Comparison of ENCODE assay signal across 18 cellular contexts in genomic region chr10:3747248-3747960, GRCh38. TPM values are rescaled to one million over a fixed set of nuclear protein-coding genes. Genes with fewer than 3 reads are reported as not detected.
DNase-seq lines count a peak whose midpoint lies in the region; ATAC-seq and TF ChIP-seq lines count a peak whose summit lies in the region.
"Had no signal": no experiment of that assay in that cellular context is flagged by ENCODE, and none has a peak within 500 bp of the region (broad histone marks: within the 10 kb centered on the region; RNA-seq: fewer than 3 reads in every experiment).

No MANE protein-coding gene starts in this region.

- H3K27ac ChIP-seq in right atrium auricular region (peak overlapping the region; percentile 79 to 90), prostate gland (peak overlapping the region; percentile 1 to 45)
- H3K27ac ChIP-seq in CD8-positive, alpha-beta T cell (ENCODE audit: low read depth, low read length) = no peak overlapping the region
- H3K27ac ChIP-seq: cardiac muscle cell had no signal

- H3K4me3 Mint-ChIP-seq in CD8-positive, alpha-beta T cell = no peak overlapping the region
- H3K4me3 Mint-ChIP-seq: activated naive CD8-positive, alpha-beta T cell treated with anti-CD3 and anti-CD28 coated beads, Interleukin-2, amount 10 ng/mL, durations not matched to agents 7 days and 5 days; activated T-cell treated with anti-CD3 and anti-CD28 coated beads, Interleukin-2, amount 50 U/mL, for 24 hours; endodermal cell; immature natural killer cell; T-helper 17 cell had no signal

- H3K4me1 Mint-ChIP-seq in CD8-positive, alpha-beta T cell (ENCODE audit: low read depth) = no peaks in the 10 kb centered on the region
- H3K4me1 Mint-ChIP-seq: immature natural killer cell had no signal

- TF ChIP-seq POLR2A in prostate gland (IDR thresholded peaks at IDR 0.05) = no peak

- no peak overlapping the region for H3K27ac Mint-ChIP-seq in CD8-positive, alpha-beta T cell
- H3K27ac Mint-ChIP-seq: activated naive CD8-positive, alpha-beta T cell treated with anti-CD3 and anti-CD28 coated beads, Interleukin-2, amount 10 ng/mL, durations not matched to agents 7 days and 5 days; activated T-cell treated with anti-CD3 and anti-CD28 coated beads, Interleukin-2, amount 50 U/mL, for 24 hours; endodermal cell; immature natural killer cell; T-helper 17 cell had no signal

- H3K9me3 Mint-ChIP-seq in CD8-positive, alpha-beta T cell = no peaks in the 10 kb centered on the region
- H3K9me3 Mint-ChIP-seq: activated T-cell treated with anti-CD3 and anti-CD28 coated beads, Interleukin-2, amount 50 U/mL, for 24 hours; endodermal cell; immature natural killer cell had no signal

- intact Hi-C loops in Right ventricle myocardium inferior (cut with DNase I) = loop anchor here (5.0 kb wide), 1 partner anchor 235 kb away; no protein-coding TSS in a partner anchor
- intact Hi-C loops in cardiac septum (cut with DNase I) = no loop called here
- intact Hi-C loops in prostate gland (cut with DNase I) = loop anchor here (5.0 kb wide), 2 partner anchors 35 to 750 kb away; no protein-coding TSS in a partner anchor
- intact Hi-C loops in CD8-positive, alpha-beta T cell (cut with DNase I, micrococcal nuclease) = no loop called here

- WGBS in prostate gland = 67% methylated on average over 27 of the region's 27 CpGs

- POLR2A ChIA-PET in CD8-positive, alpha-beta T cell (lab: Charles Lee) = no interaction called here

- no peaks in the 10 kb centered on the region for H3K36me3 Mint-ChIP-seq in CD8-positive, alpha-beta T cell
- H3K36me3 Mint-ChIP-seq: activated naive CD8-positive, alpha-beta T cell treated with anti-CD3 and anti-CD28 coated beads, Interleukin-2, amount 10 ng/mL, durations not matched to agents 7 days and 5 days; immature natural killer cell had no signal

- ATAC-seq in Right ventricle myocardium inferior = peak; percentile 36
- no peak for ATAC-seq in CD8-positive, alpha-beta T cell
- no peak for ATAC-seq in GM18520 (IDR thresholded peaks at IDR 0.05; ENCODE audit: unreplicated experiment)
- ATAC-seq: T-helper 17 cell had no signal

- H3K27me3 ChIP-seq in right atrium auricular region = no peaks in the 10 kb centered on the region
- H3K27me3 ChIP-seq in prostate gland (replicated peaks; ENCODE audit: insufficient read depth) = no peaks in the 10 kb centered on the region
- H3K27me3 ChIP-seq in CD8-positive, alpha-beta T cell (ENCODE audit: insufficient read depth, low read length) = no peaks in the 10 kb centered on the region

- CTCF ChIA-PET in CD8-positive, alpha-beta T cell (lab: Charles Lee) = interaction anchor here (0.8 kb wide), 1 partner anchor 34 kb away, joined by 4 read pairs; no protein-coding TSS in a partner anchor

- no peaks in the 10 kb centered on the region for H3K9me3 ChIP-seq in right atrium auricular region
- H3K9me3 ChIP-seq in prostate gland = no peaks in the 10 kb centered on the region
- H3K9me3 ChIP-seq in CD8-positive, alpha-beta T cell (ENCODE audit: low read length) = no peaks in the 10 kb centered on the region

- TF ChIP-seq CTCF in right atrium auricular region (IDR thresholded peaks at IDR 0.05) (no peak), prostate gland (IDR thresholded peaks at IDR 0.05) (no peak)
- no peak for TF ChIP-seq CTCF in CD8-positive, alpha-beta T cell (IDR thresholded peaks at IDR 0.05)

- H3K4me3 ChIP-seq in right atrium auricular region (peak overlapping the region in 1 of 2 donors; percentile 18), prostate gland (no peak overlapping the region)
- no peak overlapping the region for H3K4me3 ChIP-seq in CD8-positive, alpha-beta T cell (ENCODE audit: low read depth, low read length)
- H3K4me3 ChIP-seq: cardiac muscle cell had no signal

- H3K36me3 ChIP-seq in right atrium auricular region (no peaks in the 10 kb centered on the region), prostate gland (no peaks in the 10 kb centered on the region)
- H3K36me3 ChIP-seq in CD8-positive, alpha-beta T cell (ENCODE audit: insufficient read depth, low read length) = no peaks in the 10 kb centered on the region
- H3K36me3 ChIP-seq: cardiac muscle cell had no signal

- H3K4me1 ChIP-seq in right atrium auricular region = peaks cover 0 to 41% of the 10 kb centered on the region in 2 donors
- no peaks in the 10 kb centered on the region for H3K4me1 ChIP-seq in prostate gland (replicated peaks)
- H3K4me1 ChIP-seq in CD8-positive, alpha-beta T cell (ENCODE audit: insufficient read depth, low read length) = no peaks in the 10 kb centered on the region

- DNase-seq in Right ventricle myocardium inferior (ENCODE audit: missing footprints) (no peak), cardiac septum (ENCODE audit: low spot score) (no peak), right atrium auricular region (ENCODE audit: low spot score) (peak; percentile 53), prostate gland (ENCODE audit: low spot score) (no peak), foreskin melanocyte (no peak)
- no peak for DNase-seq in CD8-positive, alpha-beta T cell
- no peak for DNase-seq in central memory CD4-positive, alpha-beta T cell
- DNase-seq: activated naive CD8-positive, alpha-beta T cell treated with anti-CD3 and anti-CD28 coated beads, Interleukin-2, amount 10 ng/mL, durations not matched to agents 7 days and 5 days; activated T-cell treated with anti-CD3 and anti-CD28 coated beads, Interleukin-2, amount 50 U/mL, for 24 hours; EL; endodermal cell; immature natural killer cell; NCI-H1105; SIG-M5; stimulated activated CD4-positive, alpha-beta T cell treated with anti-CD3 and anti-CD28 coated beads, Interleukin-1b, Interleukin-23, amount 100 ng/mL, for 48 hours; T-helper 17 cell had no signal

- H3K27me3 Mint-ChIP-seq in CD8-positive, alpha-beta T cell (ENCODE audit: low read depth) = no peaks in the 10 kb centered on the region
- H3K27me3 Mint-ChIP-seq: T-helper 17 cell had no signal

RNA-seq across cellular contexts. Expression of gene KLF6, which starts 37.6 kb away (rescaled TPM):
- total RNA-seq in Right ventricle myocardium inferior (68.4 TPM), cardiac septum (83.1 TPM), right atrium auricular region (10 to 100 TPM; 29.1 to 44.7 TPM), prostate gland (10 to 100 TPM; 17.5 to 42.3 TPM)
- 100 to 1,000 TPM; 552 to 566 TPM for total RNA-seq in CD8-positive, alpha-beta T cell

Comparison
In these comparisons a context has a peak if more than half of its experiments do, and no peak if none do; other contexts are left out.
1. intact Hi-C loops: an anchor here in Right ventricle myocardium inferior (5.0 kb wide) and prostate gland (5.0 kb wide); none called in cardiac septum and CD8-positive, alpha-beta T cell.